Comparison of ENCODE assay signal across 10 cellular contexts in the genomic region with DNA sequence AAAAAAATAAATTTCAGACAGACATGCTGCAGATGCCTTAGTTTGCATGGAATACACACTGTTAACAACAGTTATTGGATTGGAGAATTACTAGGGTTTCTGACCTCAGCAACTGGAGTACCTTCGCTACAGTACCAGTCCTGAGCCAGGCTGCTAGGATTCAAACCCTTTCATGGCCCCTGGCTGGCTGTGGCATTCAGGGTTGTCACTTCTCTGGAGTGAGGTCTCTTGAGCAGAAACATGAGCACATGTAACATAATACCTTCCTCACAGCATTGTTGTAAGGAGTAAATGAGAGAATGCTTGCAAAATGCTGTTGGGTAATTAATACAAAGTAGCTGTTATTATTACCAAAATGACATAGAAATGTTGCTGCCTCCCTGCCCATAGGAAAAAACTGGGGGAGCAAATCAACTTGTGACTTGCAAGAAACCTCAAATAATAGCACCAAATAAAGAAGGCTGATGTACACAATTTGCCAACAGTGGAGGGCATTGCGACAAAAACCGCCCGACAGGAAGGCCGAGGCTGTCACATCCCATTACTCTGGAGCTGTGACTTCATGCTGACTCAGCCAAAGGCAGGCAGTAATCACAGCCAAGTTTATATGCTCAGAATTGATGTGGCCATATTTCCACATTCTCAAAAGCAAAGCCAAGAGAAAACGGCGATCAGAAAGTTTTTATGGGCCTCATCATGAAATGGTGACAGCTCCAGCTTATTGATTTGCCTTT.
DNase-seq lines count a peak whose midpoint lies in the region; ATAC-seq, FAIRE-seq and TF ChIP-seq lines count a peak whose summit lies in the region.
"Had no signal": no experiment of that assay in that cellular context is flagged by ENCODE, and none has a peak within 500 bp of the region (broad histone marks: within the 10 kb centered on the region; RNA-seq: fewer than 3 reads in every experiment).

No MANE protein-coding gene starts in this region.

- no peak for TF ChIP-seq CTCF in nephron (IDR thresholded peaks at IDR 0.05; ENCODE audit: unreplicated experiment in 3 of 3)

- peaks cover 11% of the 10 kb centered on the region for H3K4me1 Mint-ChIP-seq in nephron

- FAIRE-seq in GM19239 (lab: Jason Lieb, UNC), result no peak

- H3K27ac Mint-ChIP-seq in nephron, result peak overlapping the region in 2 of 3 experiments; percentile 23 to 66

- no peak for ATAC-seq in GM19324 (IDR thresholded peaks at IDR 0.05; ENCODE audit: low FRiP score, unreplicated experiment)

- no peaks in the 10 kb centered on the region for H3K27me3 Mint-ChIP-seq in nephron (ENCODE audit: low read depth)

- H3K4me3 Mint-ChIP-seq in nephron, result no peak overlapping the region

- H3K36me3 Mint-ChIP-seq in nephron (ENCODE audit: low read depth), result no peaks in the 10 kb centered on the region

- DNase-seq in GM04504 (ENCODE audit: low read depth) (peak; percentile 69), NCI-H446 (lab: John Stamatoyannopoulos, UW) (peak; percentile 18 to 49), cerebellum (ENCODE audit: low spot score) (peak; percentile 76), GM19239 (ENCODE audit: insufficient read length, low spot score) (no peak), NCI-H1436 treated with DMSO at 0.1 percent for 48 hours (lab: John Stamatoyannopoulos, UW) (no peak)
- no peak for DNase-seq in activated CD4-positive, CD25-positive, alpha-beta regulatory T cell treated with anti-CD3 and anti-CD28 coated beads, Interleukin-2, amount 50 U/mL, for 72 hours
- DNase-seq: NCI-H187, spleen had no signal

- H3K9me3 Mint-ChIP-seq in nephron, result no peaks in the 10 kb centered on the region

Comparison
In these comparisons a context has a peak if more than half of its experiments do, and no peak if none do; other contexts are left out.
1. DNase-seq: peak in GM04504 (single experiment), NCI-H446 (2 of 2) and cerebellum (single experiment); none in GM19239 (single experiment), NCI-H1436 treated with DMSO at 0.1 percent for 48 hours (single experiment) and activated CD4-positive, CD25-positive, alpha-beta regulatory T cell treated with anti-CD3 and anti-CD28 coated beads, Interleukin-2, amount 50 U/mL, for 72 hours (single experiment).